In genomic region chr2:195536863-195537262, GRCh38 we compare ENCODE assay signal across 1 cellular context.
TF ChIP-seq lines count a peak whose summit lies in the region.

No MANE protein-coding gene starts in this region.

TF ChIP-seq in K562, 482 proteins besides CTCF, POLR2A, EP300 and RAD21 (continued from another document):
- TF ChIP-seq E2F8 (IDR thresholded peaks at IDR 0.05; ENCODE audit: low read depth, partially characterized antibody) (no peak), EGR1 (conservative IDR thresholded peaks at IDR 0.05) (no peak), RBM22 (IDR thresholded peaks at IDR 0.05; ENCODE audit: low read depth, low read length, poor library complexity, severe bottlenecking) (no peak)
